ENCODE assay signal across 1 cellular context in genomic region chr3:195895078-195895899, GRCh38.
TF ChIP-seq lines count a peak whose summit lies in the region.

No MANE protein-coding gene starts in this region.

TF ChIP-seq in HepG2, 621 proteins besides CTCF, POLR2A, EP300 and RAD21 (continued from another document and continues in another):
- TF ChIP-seq ZNF609 (CRISPR knock-in tag; IDR thresholded peaks at IDR 0.05; ENCODE audit: borderline replicate concordance) (no peak), HHEX (CRISPR knock-in tag; IDR thresholded peaks at IDR 0.05) (no peak), ZFX (CRISPR knock-in tag; IDR thresholded peaks at IDR 0.05; ENCODE audit: low read depth) (peak; percentile 8; the same call in 1 of the 2 replicates), ZNF652 (CRISPR knock-in tag; IDR thresholded peaks at IDR 0.05; ENCODE audit: borderline replicate concordance, low read depth) (no peak), ZNF720 (CRISPR knock-in tag; IDR thresholded peaks at IDR 0.05) (no peak), AHR (CRISPR knock-in tag; IDR thresholded peaks at IDR 0.05) (no peak), GPN1 (CRISPR knock-in tag; IDR thresholded peaks at IDR 0.05; ENCODE audit: borderline replicate concordance) (no peak), PCBP1 (IDR thresholded peaks at IDR 0.05; ENCODE audit: borderline replicate concordance, low read depth, low read length) (no peak), TIGD3 (CRISPR knock-in tag; IDR thresholded peaks at IDR 0.05; ENCODE audit: borderline replicate concordance) (no peak), HNF1B (CRISPR knock-in tag; IDR thresholded peaks at IDR 0.05) (no peak), GABPB1 (CRISPR knock-in tag; IDR thresholded peaks at IDR 0.05) (peak; percentile 34; the same call in 1 of the 2 replicates), ZNF333 (CRISPR knock-in tag; IDR thresholded peaks at IDR 0.05; ENCODE audit: borderline replicate concordance) (no peak), MYPOP (CRISPR knock-in tag; IDR thresholded peaks at IDR 0.05) (0 out of 2 replicates have a peak, but pooled peaks have one; percentile 49), ETV5 (CRISPR knock-in tag; IDR thresholded peaks at IDR 0.05; ENCODE audit: borderline replicate concordance) (no peak), NFIC (IDR thresholded peaks at IDR 0.05; ENCODE audit: low read length) (no peak), ZNF775 (CRISPR knock-in tag; IDR thresholded peaks at IDR 0.05; ENCODE audit: borderline replicate concordance) (no peak), HMGXB3 (CRISPR knock-in tag; IDR thresholded peaks at IDR 0.05; ENCODE audit: borderline replicate concordance) (no peak), ZNF678 (CRISPR knock-in tag; IDR thresholded peaks at IDR 0.05) (no peak), GMEB1 (CRISPR knock-in tag; IDR thresholded peaks at IDR 0.05; ENCODE audit: borderline replicate concordance) (no peak), PRDM10 (CRISPR knock-in tag; IDR thresholded peaks at IDR 0.05; ENCODE audit: low read depth) (no peak), GTF3A (CRISPR knock-in tag; conservative IDR thresholded peaks at IDR 0.05) (no peak), FOXC1 (CRISPR knock-in tag; IDR thresholded peaks at IDR 0.05; ENCODE audit: borderline replicate concordance) (no peak), ERF (CRISPR knock-in tag; IDR thresholded peaks at IDR 0.05) (no peak), ZNF160 (CRISPR knock-in tag; IDR thresholded peaks at IDR 0.05) (no peak), HMGA1 (CRISPR knock-in tag; conservative IDR thresholded peaks at IDR 0.05) (no peak), HES4 (CRISPR knock-in tag; IDR thresholded peaks at IDR 0.05; ENCODE audit: borderline replicate concordance) (no peak), ZNF749 (CRISPR knock-in tag; IDR thresholded peaks at IDR 0.05; ENCODE audit: borderline replicate concordance) (no peak), ZNF616 (CRISPR knock-in tag; IDR thresholded peaks at IDR 0.05; ENCODE audit: low read depth) (no peak), MAFF (IDR thresholded peaks at IDR 0.05; ENCODE audit: low read depth, low read length) (no peak), TBX2 (CRISPR knock-in tag; IDR thresholded peaks at IDR 0.05; ENCODE audit: borderline replicate concordance) (0 out of 2 replicates have a peak, but pooled peaks have one; percentile 12), SP1 (IDR thresholded peaks at IDR 0.05) (no peak), SP1 (CRISPR knock-in tag; IDR thresholded peaks at IDR 0.05) (no peak), KDM2A (CRISPR knock-in tag; IDR thresholded peaks at IDR 0.05; ENCODE audit: borderline replicate concordance, low read depth) (peak; percentile 51; the same call in 1 of the 2 replicates), ZNF446 (CRISPR knock-in tag; IDR thresholded peaks at IDR 0.05) (no peak), ZNF274 (CRISPR knock-in tag; IDR thresholded peaks at IDR 0.05) (no peak), ZNF724P (CRISPR knock-in tag; IDR thresholded peaks at IDR 0.05; ENCODE audit: borderline replicate concordance) (no peak), ZNF569 (CRISPR knock-in tag; IDR thresholded peaks at IDR 0.05; ENCODE audit: borderline replicate concordance) (no peak)
- TF ChIP-seq, protein P1, sequence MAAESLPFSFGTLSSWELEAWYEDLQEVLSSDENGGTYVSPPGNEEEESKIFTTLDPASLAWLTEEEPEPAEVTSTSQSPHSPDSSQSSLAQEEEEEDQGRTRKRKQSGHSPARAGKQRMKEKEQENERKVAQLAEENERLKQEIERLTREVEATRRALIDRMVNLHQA (CRISPR knock-in tag; IDR thresholded peaks at IDR 0.05) = no peak
- TF ChIP-seq, protein P2, sequence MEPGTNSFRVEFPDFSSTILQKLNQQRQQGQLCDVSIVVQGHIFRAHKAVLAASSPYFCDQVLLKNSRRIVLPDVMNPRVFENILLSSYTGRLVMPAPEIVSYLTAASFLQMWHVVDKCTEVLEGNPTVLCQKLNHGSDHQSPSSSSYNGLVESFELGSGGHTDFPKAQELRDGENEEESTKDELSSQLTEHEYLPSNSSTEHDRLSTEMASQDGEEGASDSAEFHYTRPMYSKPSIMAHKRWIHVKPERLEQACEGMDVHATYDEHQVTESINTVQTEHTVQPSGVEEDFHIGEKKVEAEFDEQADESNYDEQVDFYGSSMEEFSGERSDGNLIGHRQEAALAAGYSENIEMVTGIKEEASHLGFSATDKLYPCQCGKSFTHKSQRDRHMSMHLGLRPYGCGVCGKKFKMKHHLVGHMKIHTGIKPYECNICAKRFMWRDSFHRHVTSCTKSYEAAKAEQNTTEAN (CRISPR knock-in tag; conservative IDR thresholded peaks at IDR 0.05) = no peak
- TF ChIP-seq, protein P3, sequence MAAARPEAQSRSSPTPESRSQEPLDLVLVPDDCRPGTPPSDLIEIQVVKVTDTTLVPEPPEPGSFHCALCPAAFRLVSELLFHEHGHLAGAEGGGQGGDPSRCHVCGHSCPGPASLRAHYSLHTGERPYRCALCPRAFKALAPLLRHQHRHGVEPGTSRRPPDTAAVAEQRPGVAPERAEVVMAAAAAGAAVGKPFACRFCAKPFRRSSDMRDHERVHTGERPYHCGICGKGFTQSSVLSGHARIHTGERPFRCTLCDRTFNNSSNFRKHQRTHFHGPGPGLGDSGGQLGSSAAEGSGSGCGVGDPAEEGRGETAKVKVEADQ (CRISPR knock-in tag; IDR thresholded peaks at IDR 0.05; ENCODE audit: borderline replicate concordance) = 0 out of 2 replicates have a peak, but pooled peaks have one; percentile 15
